ENCODE assay signal across 12 cellular contexts in the genomic region with DNA sequence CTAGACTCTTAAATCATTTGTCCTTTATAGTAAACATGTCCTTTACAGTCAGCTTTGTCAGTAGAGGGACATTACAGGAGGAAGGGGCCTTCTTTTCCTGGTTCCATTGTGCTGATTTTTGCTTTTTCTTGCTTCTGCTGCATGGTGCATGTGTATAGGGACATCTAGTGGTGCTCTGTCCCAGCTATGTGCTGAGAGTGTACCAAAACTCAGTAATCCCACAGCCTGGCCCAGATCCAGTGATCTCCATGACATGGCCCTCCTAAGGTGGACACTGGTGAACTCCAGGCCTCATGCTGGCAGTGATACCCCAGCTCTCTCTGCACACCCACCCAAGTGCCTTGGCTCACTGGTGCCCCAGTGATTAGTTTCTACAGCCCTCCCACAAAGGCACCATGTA. TPM values are rescaled to one million over a fixed set of nuclear protein-coding genes. Genes with fewer than 3 reads are reported as not detected.
DNase-seq lines count a peak whose midpoint lies in the region; ATAC-seq and TF ChIP-seq lines count a peak whose summit lies in the region.
"Had no signal": no experiment of that assay in that cellular context is flagged by ENCODE, and none has a peak within 500 bp of the region (broad histone marks: within the 10 kb centered on the region; RNA-seq: fewer than 3 reads in every experiment).

No MANE protein-coding gene starts in this region.

- no peaks in the 10 kb centered on the region for H4K20me1 ChIP-seq in PC-3 (ENCODE audit: low read length)

- no peaks in the 10 kb centered on the region for H3K9me2 ChIP-seq in PC-3 (replicated peaks; ENCODE audit: low read length)

- H2AFZ ChIP-seq in PC-3 (ENCODE audit: low read length) = no peak overlapping the region

- no peaks in the 10 kb centered on the region for H3K4me1 ChIP-seq in cardiac muscle cell (ENCODE audit: low read depth)
- H3K4me1 ChIP-seq in left ventricle myocardium inferior = no peaks in the 10 kb centered on the region
- peaks cover 10% of the 10 kb centered on the region; the same call in 1 of the 2 replicates for H3K4me1 ChIP-seq in PC-3 (ENCODE audit: insufficient read depth, low read length)

- H3K9ac ChIP-seq in PC-3 (ENCODE audit: low read length) = no peak overlapping the region

- H3K4me3 ChIP-seq in cardiac muscle cell (no peak overlapping the region), left ventricle myocardium inferior (no peak overlapping the region), PC-3 (ENCODE audit: low read length) (no peak overlapping the region), fibroblast of pulmonary artery (replicated peaks; ENCODE audit: low read depth, low read length) (no peak overlapping the region)

- no peaks in the 10 kb centered on the region for H3K9me3 ChIP-seq in cardiac muscle cell (ENCODE audit: low read depth)
- no peaks in the 10 kb centered on the region for H3K9me3 ChIP-seq in left ventricle myocardium inferior (replicated peaks)
- H3K9me3 ChIP-seq in PC-3 (ENCODE audit: low read length) = no peaks in the 10 kb centered on the region

- H3K36me3 ChIP-seq in cardiac muscle cell (no peaks in the 10 kb centered on the region), left ventricle myocardium inferior (no peaks in the 10 kb centered on the region), PC-3 (ENCODE audit: low read depth, low read length) (no peaks in the 10 kb centered on the region)

- no peak overlapping the region for H3K27ac ChIP-seq in cardiac muscle cell
- no peak overlapping the region for H3K27ac ChIP-seq in left ventricle myocardium inferior (replicated peaks)
- no peak overlapping the region for H3K27ac ChIP-seq in PC-3 (ENCODE audit: low read length)

- DNase-seq in cardiac muscle cell (ENCODE audit: low read depth in 1 of 2, low spot score in 1 of 2) (peak; percentile 24 to 36), left ventricle myocardium inferior (no peak), PC-3 (peak; percentile 42), fibroblast of pulmonary artery (ENCODE audit: low read depth) (peak; percentile 37), NCI-H1092 treated with DMSO at 0.1 percent for 48 hours (lab: John Stamatoyannopoulos, UW) (no peak), 8988T (no peak), left ventricle myocardium superior (no peak)
- DNase-seq in central memory CD4-positive, alpha-beta T cell = no peak
- DNase-seq: activated CD4-positive, alpha-beta T cell treated with anti-CD3 and anti-CD28 coated beads, Interleukin-2, amount 50 U/mL, for 4 hours; NCI-H2029 had no signal

- POLR2A ChIA-PET in PC-3 (lab: Charles Lee; ENCODE audit: unreplicated experiment) = no interaction called here

- no TSS peak for BruUV-seq in PC-3 (replicated peaks; lab: Mats Ljungman, UMichigan)

- no peak overlapping the region for H3K4me2 ChIP-seq in PC-3 (ENCODE audit: low read length)

- ATAC-seq in PC-3 (peak; percentile 60), left ventricle myocardium superior (no peak)

- TF ChIP-seq CTCF in cardiac muscle cell (IDR thresholded peaks at IDR 0.05; ENCODE audit: low read depth, low read length) (peak; percentile 45), left ventricle myocardium inferior (IDR thresholded peaks at IDR 0.05; ENCODE audit: borderline replicate concordance) (no peak), PC-3 (conservative IDR thresholded peaks at IDR 0.05; ENCODE audit: low read depth, low read length) (peak; percentile 58), fibroblast of pulmonary artery (IDR thresholded peaks at IDR 0.05; ENCODE audit: low read length, missing control alignments) (peak; percentile 40)

- H3F3A ChIP-seq in PC-3 (ENCODE audit: low read length, unreplicated experiment) = no peaks in the 10 kb centered on the region

- no peaks in the 10 kb centered on the region for H3K79me2 ChIP-seq in PC-3 (ENCODE audit: low read length)

- CTCF ChIA-PET in PC-3 (lab: Charles Lee) = interaction anchor here (0.8 to 1.5 kb wide), 2 partner anchors 89 to 282 kb away, joined by 6 to 7 read pairs; partner anchors contain the start of gene GRPR

- H3K27me3 ChIP-seq in cardiac muscle cell (no peaks in the 10 kb centered on the region), left ventricle myocardium inferior (ENCODE audit: low read depth) (no peaks in the 10 kb centered on the region), PC-3 (ENCODE audit: low read length) (no peaks in the 10 kb centered on the region)

- intact Hi-C loops in left ventricle myocardium inferior (cut with micrococcal nuclease) (no loop called here), PC-3 (cut with micrococcal nuclease) (loop anchor here (1.0 kb wide), 1 partner anchor 89 kb away; the partner anchor contains the start of gene GRPR), left ventricle myocardium superior (cut with micrococcal nuclease) (no loop called here)

RNA-seq across cellular contexts. Expression of gene MAGEB17, which starts 45.2 kb away (rescaled TPM):
- total RNA-seq in cardiac muscle cell (0.11 TPM in 1 of 2 replicates, not detected in the other), left ventricle myocardium inferior (not detected), PC-3 (2014; rRNA removed) (0.58 and 0.87 TPM in 2 replicates), left ventricle myocardium superior (not detected)
- 0.22 TPM in 1 of 2 replicates, not detected in the other for polyA plus RNA-seq in cardiac muscle cell
- total RNA-seq: Daoy, myocyte had no signal

Comparison
In these comparisons a context has a peak if more than half of its experiments do, and no peak if none do; other contexts are left out.
1. DNase-seq: peak in cardiac muscle cell (2 of 2), PC-3 (single experiment) and fibroblast of pulmonary artery (single experiment); none in left ventricle myocardium inferior (single experiment), central memory CD4-positive, alpha-beta T cell (single experiment), NCI-H1092 treated with DMSO at 0.1 percent for 48 hours (single experiment), 8988T (single experiment) and left ventricle myocardium superior (single experiment).